Comparison of ENCODE assay signal across 30 cellular contexts in the genomic region with DNA sequence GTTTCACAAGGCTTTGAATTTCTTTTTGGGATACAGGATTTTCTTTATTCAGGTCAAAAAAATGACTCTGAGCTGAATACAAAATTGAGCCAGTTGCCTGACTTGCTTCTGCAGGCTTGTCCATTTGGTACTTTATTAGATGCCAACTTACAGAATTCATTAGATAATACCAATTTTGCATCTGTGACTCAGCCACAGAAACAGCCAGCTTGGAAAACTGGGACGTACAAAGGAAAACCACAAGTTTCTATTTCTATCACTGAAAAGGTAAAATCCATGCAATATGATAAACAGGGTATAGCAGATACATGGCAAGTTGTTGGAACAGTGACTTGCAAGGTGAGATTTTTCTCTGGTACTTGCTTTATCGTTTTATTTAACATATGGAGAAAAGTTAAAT.
"Had no signal": no experiment of that assay in that cellular context is flagged by ENCODE, and none has a peak within 500 bp of the region (broad histone marks: within the 10 kb centered on the region; RNA-seq: fewer than 3 reads in every experiment).

No MANE protein-coding gene starts in this region.

- H3K4me3 Mint-ChIP-seq: mesothelial cell of epicardium; natural killer cell treated with Interleukin-12 subunit alpha and Interleukin-12 subunit beta and Interleukin-15 and Interleukin-18, amount 100 ng/mL, for 72 hours; neural crest cell; stimulated activated naive CD8-positive, alpha-beta T cell treated with anti-CD3 and anti-CD28 coated beads, Interleukin-15, amount 100 ng/mL, for 72 hours had no signal

- DNase-seq: dermis blood vessel endothelial cell; effector memory CD4-positive, alpha-beta T cell; erythroblast; esophagus squamous epithelium; heart left ventricle; left cardiac atrium; left lung; mesenchymal stem cell; mucosa of descending colon; naive B cell; right lobe of liver; small intestine; stimulated activated CD4-positive, alpha-beta T cell treated with anti-CD3 and anti-CD28 coated beads, Interleukin-15, amount 100 ng/mL, for 24 hours; stimulated activated CD4-positive, alpha-beta T cell treated with anti-CD3 and anti-CD28 coated beads, Interleukin-2, amount 100 ng/mL, for 48 hours; stimulated activated naive CD4-positive, alpha-beta T cell; stimulated activated naive CD8-positive, alpha-beta T cell treated with anti-CD3 and anti-CD28 coated beads, Interleukin-15, amount 100 ng/mL, for 72 hours; transverse colon; upper lobe of right lung had no signal

- H3K4me3 ChIP-seq: coronary artery, esophagus squamous epithelium, heart left ventricle, hepatocyte, left lung, mucosa of descending colon, right lobe of liver, suprapubic skin, transverse colon, upper lobe of right lung, vagina had no signal

- H3K9me3 ChIP-seq: esophagus squamous epithelium, heart left ventricle, left lung, mucosa of descending colon, neutrophil, right lobe of liver, suprapubic skin, transverse colon, upper lobe of right lung, vagina had no signal

- H3K27me3 ChIP-seq: esophagus squamous epithelium, heart left ventricle, hepatocyte, left lung, neutrophil, right lobe of liver, suprapubic skin, transverse colon, upper lobe of right lung, vagina had no signal

- H3K4me2 ChIP-seq: hepatocyte had no signal

- H3K9ac ChIP-seq: parathyroid adenoma had no signal

- H3K36me3 Mint-ChIP-seq: naive B cell had no signal

- H2AFZ ChIP-seq: hepatocyte, parathyroid adenoma had no signal

- H3K27me3 Mint-ChIP-seq: naive B cell; natural killer cell treated with Interleukin-12 subunit alpha and Interleukin-12 subunit beta and Interleukin-15 and Interleukin-18, amount 100 ng/mL, for 72 hours; progenitor cell of endocrine pancreas; stimulated activated naive CD8-positive, alpha-beta T cell treated with anti-CD3 and anti-CD28 coated beads, Interleukin-15, amount 100 ng/mL, for 72 hours had no signal

- FAIRE-seq: frontal cortex, islet of Langerhans had no signal

- H3K27ac ChIP-seq: coronary artery, esophagus squamous epithelium, heart left ventricle, hepatocyte, left lung, neutrophil, parathyroid adenoma, right lobe of liver, suprapubic skin, transverse colon, upper lobe of right lung, vagina had no signal

- H3K27ac Mint-ChIP-seq: mesothelial cell of epicardium; naive B cell; natural killer cell treated with Interleukin-12 subunit alpha and Interleukin-12 subunit beta and Interleukin-15 and Interleukin-18, amount 100 ng/mL, for 72 hours; progenitor cell of endocrine pancreas; stimulated activated naive CD8-positive, alpha-beta T cell treated with anti-CD3 and anti-CD28 coated beads, Interleukin-15, amount 100 ng/mL, for 72 hours had no signal

- H3K9me3 Mint-ChIP-seq: mesothelial cell of epicardium; naive B cell; natural killer cell treated with Interleukin-12 subunit alpha and Interleukin-12 subunit beta and Interleukin-15 and Interleukin-18, amount 100 ng/mL, for 72 hours; neural crest cell; stimulated activated naive CD8-positive, alpha-beta T cell treated with anti-CD3 and anti-CD28 coated beads, Interleukin-15, amount 100 ng/mL, for 72 hours had no signal

- ATAC-seq: heart left ventricle; left cardiac atrium; left lung; mucosa of descending colon; natural killer cell treated with Interleukin-12 subunit alpha and Interleukin-12 subunit beta and Interleukin-15 and Interleukin-18, amount 100 ng/mL, for 72 hours; right lobe of liver; stimulated activated naive CD8-positive, alpha-beta T cell treated with anti-CD3 and anti-CD28 coated beads, Interleukin-15, amount 100 ng/mL, for 72 hours; upper lobe of right lung had no signal
